8 cellular contexts compared by ENCODE assay signal in genomic region chr17:17043668-17044226, GRCh38. TPM values are rescaled to one million over a fixed set of nuclear protein-coding genes. Genes with fewer than 3 reads are reported as not detected.
DNase-seq lines count a peak whose midpoint lies in the region; ATAC-seq, FAIRE-seq and TF ChIP-seq lines count a peak whose summit lies in the region.

No MANE protein-coding gene starts in this region.

- TF ChIP-seq EP300 in A549 (IDR thresholded peaks at IDR 0.05): no peak

- no peak for TF ChIP-seq RAD21 in A549 (conservative IDR thresholded peaks at IDR 0.05 in 1 of 2, IDR thresholded peaks at IDR 0.05 in 1 of 2)

- H3K79me2 ChIP-seq in GM23338 (replicated peaks; ENCODE audit: insufficient read depth): peaks cover 58% of the 10 kb centered on the region

- no peaks in the 10 kb centered on the region for H3F3A ChIP-seq in GM23338 (replicated peaks; ENCODE audit: low read depth)

- CTCF ChIA-PET in A549 (lab: Yijun Ruan, JAX): interaction anchor here (1.0 to 3.0 kb wide), 9 partner anchors 9 to 109 kb away, joined by 3 to 12 read pairs (median 4); no protein-coding TSS in a partner anchor

- peaks cover 51% of the 10 kb centered on the region for H3K4me1 ChIP-seq in A549
- H3K4me1 ChIP-seq in GM23338 (ENCODE audit: insufficient read depth): peaks cover 30% of the 10 kb centered on the region

- 0% methylated on average over 11 of the region's 11 CpGs for WGBS in A549 (ENCODE audit: missing lambda C conversion rate)
- WGBS in adipose tissue, 3 donors: 4 to 19% (median 10%) methylated on average over 11 of the region's 11 CpGs

- TF ChIP-seq CTCF in A549 (IDR thresholded peaks at IDR 0.05) (no peak), GM23338 (conservative IDR thresholded peaks at IDR 0.05; ENCODE audit: low read depth in 2 of 2) (no peak)

- DNase-seq in A549 (ENCODE audit: low read depth in 1 of 2, low spot score in 1 of 2) (peak in 1 of 2 experiments; percentile 43), GM23338 (ENCODE audit: low spot score) (peak; percentile 32), substantia nigra (lab: John Stamatoyannopoulos, UW) (peak in 2 of 49 donors; percentile 17 to 33), NCI-H2081 (lab: John Stamatoyannopoulos, UW) (no peak)

- H3K36me3 Mint-ChIP-seq in GM23338 (ENCODE audit: low read depth): peaks cover 11% of the 10 kb centered on the region

- no peaks in the 10 kb centered on the region for H3K9me3 Mint-ChIP-seq in GM23338

- H3K4me3 Mint-ChIP-seq in GM23338: peak overlapping the region; percentile 97

- H3K27ac Mint-ChIP-seq in GM23338: no peak overlapping the region

- peaks cover 15% of the 10 kb centered on the region for H3K27me3 Mint-ChIP-seq in GM23338 (ENCODE audit: insufficient read depth, low read depth, poor library complexity)

- peak overlapping the region; percentile 90 for H3K4me3 ChIP-seq in A549
- H3K4me3 ChIP-seq in GM23338: peak overlapping the region; percentile 94

- no peaks in the 10 kb centered on the region for H3K9me3 ChIP-seq in A549

- H2AFZ ChIP-seq in GM23338: no peak overlapping the region

- H3K36me3 ChIP-seq in GM23338 (ENCODE audit: insufficient read depth): no peaks in the 10 kb centered on the region

- no peaks in the 10 kb centered on the region for H3K9me2 ChIP-seq in GM23338 (ENCODE audit: insufficient read depth)

- peak overlapping the region; percentile 86 to 91 for H3K27ac ChIP-seq in A549
- no peak overlapping the region for H3K27ac ChIP-seq in GM23338 (ENCODE audit: low read depth)
- peak overlapping the region; percentile 40 for H3K27ac ChIP-seq in adipose tissue (ENCODE audit: low read depth, low read length)
- peak overlapping the region; percentile 33 for H3K27ac ChIP-seq in layer of hippocampus (ENCODE audit: low read depth, low read length)
- H3K27ac ChIP-seq in substantia nigra (ENCODE audit: low read depth, low read length, poor library complexity, severe bottlenecking): peak overlapping the region; percentile 75

- H3K27me3 ChIP-seq in GM23338 (ENCODE audit: insufficient read depth): peaks cover 5% of the 10 kb centered on the region; the same call in 1 of the 2 replicates
- no peaks in the 10 kb centered on the region for H3K27me3 ChIP-seq in layer of hippocampus (ENCODE audit: control insufficient read depth, insufficient read depth, low read length)

- ATAC-seq in A549 (no peak), GM23338 (peak; percentile 4; the same call in 2 of the 3 replicates), GM19463 (IDR thresholded peaks at IDR 0.05; ENCODE audit: unreplicated experiment) (no peak), GM18861 (IDR thresholded peaks at IDR 0.05; ENCODE audit: unreplicated experiment) (no peak)

- H3K4me2 ChIP-seq in A549 (peak overlapping the region; percentile 79), GM23338 (peak overlapping the region; percentile 98)

- POLR2A ChIA-PET in A549 (lab: Yijun Ruan, JAX): no interaction called here

- peaks cover 42% of the 10 kb centered on the region for H4K20me1 ChIP-seq in GM23338 (replicated peaks; ENCODE audit: insufficient read depth)

- peaks cover 43% of the 10 kb centered on the region for H3K4me1 Mint-ChIP-seq in GM23338

- no peak for FAIRE-seq in A549 (lab: Jason Lieb, UNC)

- no peak for TF ChIP-seq POLR2A in A549 (IDR thresholded peaks at IDR 0.05; ENCODE audit: low read length)

TF ChIP-seq in A549, 52 proteins besides CTCF, POLR2A, EP300 and RAD21:
- TF ChIP-seq JUNB (IDR thresholded peaks at IDR 0.05): no peak
- no peak for TF ChIP-seq ELK1 (IDR thresholded peaks at IDR 0.05; ENCODE audit: low read depth, low read length)
- no peak for TF ChIP-seq ZSCAN20 (CRISPR knock-in tag; IDR thresholded peaks at IDR 0.05)
- no peak; the same call in 1 of the 2 replicates for TF ChIP-seq REST (IDR thresholded peaks at IDR 0.05)
- no peak for TF ChIP-seq HOXB13 (CRISPR knock-in tag; IDR thresholded peaks at IDR 0.05; ENCODE audit: low read depth)
- TF ChIP-seq CHD4 (IDR thresholded peaks at IDR 0.05; ENCODE audit: borderline replicate concordance): no peak

TF ChIP-seq in GM23338, 12 proteins besides CTCF, POLR2A, EP300 and RAD21 (continues in another document):
- TF ChIP-seq EZH2phosphoT487 (IDR thresholded peaks at IDR 0.05; ENCODE audit: unreplicated experiment): no peak
- TF ChIP-seq STAT1 (IDR thresholded peaks at IDR 0.05; ENCODE audit: unreplicated experiment): no peak
- no peak for TF ChIP-seq CREB1 (CRISPR knock-in tag; IDR thresholded peaks at IDR 0.05; ENCODE audit: low read depth)
- TF ChIP-seq POLR2AphosphoS5 (IDR thresholded peaks at IDR 0.05; ENCODE audit: low read depth): no peak
- TF ChIP-seq, protein P1, sequence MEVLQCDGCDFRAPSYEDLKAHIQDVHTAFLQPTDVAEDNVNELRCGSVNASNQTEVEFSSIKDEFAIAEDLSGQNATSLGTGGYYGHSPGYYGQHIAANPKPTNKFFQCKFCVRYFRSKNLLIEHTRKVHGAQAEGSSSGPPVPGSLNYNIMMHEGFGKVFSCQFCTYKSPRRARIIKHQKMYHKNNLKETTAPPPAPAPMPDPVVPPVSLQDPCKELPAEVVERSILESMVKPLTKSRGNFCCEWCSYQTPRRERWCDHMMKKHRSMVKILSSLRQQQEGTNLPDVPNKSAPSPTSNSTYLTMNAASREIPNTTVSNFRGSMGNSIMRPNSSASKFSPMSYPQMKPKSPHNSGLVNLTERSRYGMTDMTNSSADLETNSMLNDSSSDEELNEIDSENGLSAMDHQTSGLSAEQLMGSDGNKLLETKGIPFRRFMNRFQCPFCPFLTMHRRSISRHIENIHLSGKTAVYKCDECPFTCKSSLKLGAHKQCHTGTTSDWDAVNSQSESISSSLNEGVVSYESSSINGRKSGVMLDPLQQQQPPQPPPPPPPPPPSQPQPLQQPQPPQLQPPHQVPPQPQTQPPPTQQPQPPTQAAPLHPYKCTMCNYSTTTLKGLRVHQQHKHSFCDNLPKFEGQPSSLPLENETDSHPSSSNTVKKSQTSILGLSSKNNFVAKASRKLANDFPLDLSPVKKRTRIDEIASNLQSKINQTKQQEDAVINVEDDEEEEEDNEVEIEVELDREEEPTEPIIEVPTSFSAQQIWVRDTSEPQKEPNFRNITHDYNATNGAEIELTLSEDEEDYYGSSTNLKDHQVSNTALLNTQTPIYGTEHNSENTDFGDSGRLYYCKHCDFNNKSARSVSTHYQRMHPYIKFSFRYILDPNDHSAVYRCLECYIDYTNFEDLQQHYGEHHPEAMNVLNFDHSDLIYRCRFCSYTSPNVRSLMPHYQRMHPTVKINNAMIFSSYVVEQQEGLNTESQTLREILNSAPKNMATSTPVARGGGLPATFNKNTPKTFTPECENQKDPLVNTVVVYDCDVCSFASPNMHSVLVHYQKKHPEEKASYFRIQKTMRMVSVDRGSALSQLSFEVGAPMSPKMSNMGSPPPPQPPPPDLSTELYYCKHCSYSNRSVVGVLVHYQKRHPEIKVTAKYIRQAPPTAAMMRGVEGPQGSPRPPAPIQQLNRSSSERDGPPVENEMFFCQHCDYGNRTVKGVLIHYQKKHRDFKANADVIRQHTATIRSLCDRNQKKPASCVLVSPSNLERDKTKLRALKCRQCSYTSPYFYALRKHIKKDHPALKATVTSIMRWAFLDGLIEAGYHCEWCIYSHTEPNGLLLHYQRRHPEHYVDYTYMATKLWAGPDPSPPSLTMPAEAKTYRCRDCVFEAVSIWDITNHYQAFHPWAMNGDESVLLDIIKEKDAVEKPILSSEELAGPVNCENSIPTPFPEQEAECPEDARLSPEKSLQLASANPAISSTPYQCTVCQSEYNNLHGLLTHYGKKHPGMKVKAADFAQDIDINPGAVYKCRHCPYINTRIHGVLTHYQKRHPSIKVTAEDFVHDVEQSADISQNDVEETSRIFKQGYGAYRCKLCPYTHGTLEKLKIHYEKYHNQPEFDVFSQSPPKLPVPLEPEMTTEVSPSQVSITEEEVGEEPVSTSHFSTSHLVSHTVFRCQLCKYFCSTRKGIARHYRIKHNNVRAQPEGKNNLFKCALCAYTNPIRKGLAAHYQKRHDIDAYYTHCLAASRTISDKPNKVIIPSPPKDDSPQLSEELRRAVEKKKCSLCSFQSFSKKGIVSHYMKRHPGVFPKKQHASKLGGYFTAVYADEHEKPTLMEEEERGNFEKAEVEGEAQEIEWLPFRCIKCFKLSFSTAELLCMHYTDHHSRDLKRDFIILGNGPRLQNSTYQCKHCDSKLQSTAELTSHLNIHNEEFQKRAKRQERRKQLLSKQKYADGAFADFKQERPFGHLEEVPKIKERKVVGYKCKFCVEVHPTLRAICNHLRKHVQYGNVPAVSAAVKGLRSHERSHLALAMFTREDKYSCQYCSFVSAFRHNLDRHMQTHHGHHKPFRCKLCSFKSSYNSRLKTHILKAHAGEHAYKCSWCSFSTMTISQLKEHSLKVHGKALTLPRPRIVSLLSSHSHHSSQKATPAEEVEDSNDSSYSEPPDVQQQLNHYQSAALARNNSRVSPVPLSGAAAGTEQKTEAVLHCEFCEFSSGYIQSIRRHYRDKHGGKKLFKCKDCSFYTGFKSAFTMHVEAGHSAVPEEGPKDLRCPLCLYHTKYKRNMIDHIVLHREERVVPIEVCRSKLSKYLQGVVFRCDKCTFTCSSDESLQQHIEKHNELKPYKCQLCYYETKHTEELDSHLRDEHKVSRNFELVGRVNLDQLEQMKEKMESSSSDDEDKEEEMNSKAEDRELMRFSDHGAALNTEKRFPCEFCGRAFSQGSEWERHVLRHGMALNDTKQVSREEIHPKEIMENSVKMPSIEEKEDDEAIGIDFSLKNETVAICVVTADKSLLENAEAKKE (CRISPR knock-in tag; IDR thresholded peaks at IDR 0.05): no peak
- TF ChIP-seq NANOG (IDR thresholded peaks at IDR 0.05; ENCODE audit: borderline replicate concordance): no peak
- no peak for TF ChIP-seq EZH2 (IDR thresholded peaks at IDR 0.05; ENCODE audit: low read depth, unreplicated experiment)
- TF ChIP-seq ZNF331 (CRISPR knock-in tag; IDR thresholded peaks at IDR 0.05; ENCODE audit: low read depth): no peak

RNA-seq across cellular contexts. Expression of gene MPRIP, which starts 1.5 kb away (rescaled TPM):
- 147 and 200 TPM in 2 replicates for polyA plus RNA-seq in A549 (2011; rRNA removed)
- 170 and 183 TPM in 2 replicates for polyA plus RNA-seq in A549 (2012; cell fraction: cytosol; rRNA removed)
- polyA plus RNA-seq in A549 (2012; cell fraction: nucleus; rRNA removed): 347 and 385 TPM in 2 replicates
- polyA plus RNA-seq in A549 (2017; fragmentation: RNase III; extraction: RNeasy Plus Mini Kit Qiagen cat#74134 plus additional on column Dnase treatment): 192 to 240 TPM (median 228 TPM) in 3 replicates
- 215 and 250 TPM in 2 replicates for polyA minus RNA-seq in A549 (2011; rRNA and poly(A)+ RNA removed)
- total RNA-seq in GM23338 (2014; rRNA removed; shearing (Covaris generic)): 84.6 and 113 TPM in 2 replicates
- polyA plus RNA-seq in GM23338 (2016; fragmentation: Nextera tagmentation; extraction: Ambion mirVana): 36.5 and 39.3 TPM in 2 replicates
- 100 to 1,000 TPM in 2 of 3 donors, 10 to 100 TPM in 1; 51.8 to 140 (median 128) TPM for polyA plus RNA-seq in adipose tissue
